15 cellular contexts compared by ENCODE assay signal in genomic region chr9:134216449-134216951, GRCh38. TPM values are rescaled to one million over a fixed set of nuclear protein-coding genes. Genes with fewer than 3 reads are reported as not detected.
DNase-seq lines count a peak whose midpoint lies in the region; ATAC-seq and TF ChIP-seq lines count a peak whose summit lies in the region.
"Had no signal": no experiment of that assay in that cellular context is flagged by ENCODE, and none has a peak within 500 bp of the region (broad histone marks: within the 10 kb centered on the region; RNA-seq: fewer than 3 reads in every experiment).

No MANE protein-coding gene starts in this region.

- intact Hi-C loops in esophagus squamous epithelium (cut with DNase I): no loop called here

- POLR2A ChIA-PET in WTC11 (lab: Charles Lee): no interaction called here

- H3K36me3 ChIP-seq in esophagus squamous epithelium (no peaks in the 10 kb centered on the region), neuron (ENCODE audit: insufficient read depth, low read length) (no peaks in the 10 kb centered on the region)
- H3K36me3 ChIP-seq: BE2C, suprapubic skin had no signal

- H2AFZ ChIP-seq in neuron (ENCODE audit: low read depth, low read length): peak overlapping the region; percentile 1

- peaks cover 5 to 35% (median 6%) of the 10 kb centered on the region in 3 donors for H3K4me1 ChIP-seq in esophagus squamous epithelium
- H3K4me1 ChIP-seq in neuron (ENCODE audit: insufficient read depth, low read length): peaks cover 37% of the 10 kb centered on the region
- H3K4me1 ChIP-seq: BE2C had no signal

- H3K4me3 Mint-ChIP-seq in WTC11: no peak overlapping the region
- no peak overlapping the region for H3K4me3 Mint-ChIP-seq in type B pancreatic cell
- no peak overlapping the region for H3K4me3 Mint-ChIP-seq in HFFc6
- H3K4me3 Mint-ChIP-seq in stimulated activated effector memory CD8-positive, alpha-beta T cell treated with anti-CD3 and anti-CD28 coated beads, Interleukin-12 subunit alpha, Interleukin-12 subunit beta, amount 100 ng/mL, for 72 hours: no peak overlapping the region
- H3K4me3 Mint-ChIP-seq: activated naive CD8-positive, alpha-beta T cell treated with anti-CD3 and anti-CD28 coated beads for 36 hours; activated T-cell treated with anti-CD3 and anti-CD28 coated beads, Interleukin-2, amount 50 U/mL, for 24 hours; naive thymus-derived CD8-positive, alpha-beta T cell had no signal

- H3K9me3 Mint-ChIP-seq in WTC11 (peaks cover 5% of the 10 kb centered on the region), type B pancreatic cell (no peaks in the 10 kb centered on the region), HFFc6 (peaks cover 9% of the 10 kb centered on the region)
- peaks cover 4% of the 10 kb centered on the region for H3K9me3 Mint-ChIP-seq in stimulated activated effector memory CD8-positive, alpha-beta T cell treated with anti-CD3 and anti-CD28 coated beads, Interleukin-12 subunit alpha, Interleukin-12 subunit beta, amount 100 ng/mL, for 72 hours
- H3K9me3 Mint-ChIP-seq: activated naive CD8-positive, alpha-beta T cell treated with anti-CD3 and anti-CD28 coated beads for 36 hours had no signal

- peak; percentile 33; the same call in 1 of the 2 replicates for ATAC-seq in WTC11
- no peak for ATAC-seq in HG03565 (IDR thresholded peaks at IDR 0.05; ENCODE audit: unreplicated experiment)
- ATAC-seq in stimulated activated effector memory CD8-positive, alpha-beta T cell treated with anti-CD3 and anti-CD28 coated beads, Interleukin-12 subunit alpha, Interleukin-12 subunit beta, amount 100 ng/mL, for 72 hours: no peak
- ATAC-seq: naive thymus-derived CD8-positive, alpha-beta T cell had no signal

- H3K4me1 Mint-ChIP-seq in WTC11: 0 out of 2 replicates have a peak, but pooled peaks cover 3% of the 10 kb centered on the region
- H3K4me1 Mint-ChIP-seq in type B pancreatic cell (ENCODE audit: unreplicated experiment): peaks cover 25% of the 10 kb centered on the region
- peaks cover 7% of the 10 kb centered on the region for H3K4me1 Mint-ChIP-seq in HFFc6 (ENCODE audit: low read depth)
- no peaks in the 10 kb centered on the region for H3K4me1 Mint-ChIP-seq in stimulated activated effector memory CD8-positive, alpha-beta T cell treated with anti-CD3 and anti-CD28 coated beads, Interleukin-12 subunit alpha, Interleukin-12 subunit beta, amount 100 ng/mL, for 72 hours
- H3K4me1 Mint-ChIP-seq: activated naive CD8-positive, alpha-beta T cell treated with anti-CD3 and anti-CD28 coated beads for 36 hours had no signal

- CTCF ChIA-PET in WTC11 (lab: Charles Lee): interaction anchor here (1.4 to 3.4 kb wide), 3 partner anchors 41 to 59 kb away, joined by 3 to 11 read pairs (median 6); no protein-coding TSS in a partner anchor

- peaks cover 0 to 10% (median 0%) of the 10 kb centered on the region in 3 donors for H3K9me3 ChIP-seq in esophagus squamous epithelium
- H3K9me3 ChIP-seq in neuron (ENCODE audit: low read length): no peaks in the 10 kb centered on the region
- H3K9me3 ChIP-seq: suprapubic skin had no signal

- DNase-seq in WTC11 (ENCODE audit: low spot score) (no peak), esophagus squamous epithelium (lab: John Stamatoyannopoulos, UW) (no peak), type B pancreatic cell (ENCODE audit: extremely low spot score, unreplicated experiment) (no peak), HFFc6 (no peak)
- DNase-seq in stimulated activated effector memory CD8-positive, alpha-beta T cell treated with anti-CD3 and anti-CD28 coated beads, Interleukin-12 subunit alpha, Interleukin-12 subunit beta, amount 100 ng/mL, for 72 hours (ENCODE audit: low spot score in 2 of 2): no peak
- DNase-seq: activated CD4-positive, alpha-beta T cell treated with anti-CD3 and anti-CD28 coated beads, Interleukin-2, amount 50 U/mL, for 48 hours; activated naive CD8-positive, alpha-beta T cell treated with anti-CD3 and anti-CD28 coated beads for 36 hours; activated T-cell treated with anti-CD3 and anti-CD28 coated beads, Interleukin-2, amount 50 U/mL, for 24 hours; BE2C; NCI-H2029 treated with DMSO at 0.1 percent for 48 hours had no signal

- H3K36me3 Mint-ChIP-seq in WTC11 (no peaks in the 10 kb centered on the region), type B pancreatic cell (no peaks in the 10 kb centered on the region), HFFc6 (ENCODE audit: low read depth) (no peaks in the 10 kb centered on the region)
- H3K36me3 Mint-ChIP-seq in stimulated activated effector memory CD8-positive, alpha-beta T cell treated with anti-CD3 and anti-CD28 coated beads, Interleukin-12 subunit alpha, Interleukin-12 subunit beta, amount 100 ng/mL, for 72 hours: no peaks in the 10 kb centered on the region
- H3K36me3 Mint-ChIP-seq: activated naive CD8-positive, alpha-beta T cell treated with anti-CD3 and anti-CD28 coated beads for 36 hours had no signal

- TF ChIP-seq CTCF in WTC11 (IDR thresholded peaks at IDR 0.05) (no peak), esophagus squamous epithelium (IDR thresholded peaks at IDR 0.05) (no peak), type B pancreatic cell (conservative IDR thresholded peaks at IDR 0.05) (no peak), HFFc6 (IDR thresholded peaks at IDR 0.05) (no peak)

- no peak for TF ChIP-seq POLR2A in esophagus squamous epithelium (IDR thresholded peaks at IDR 0.05)

- H3K4me3 ChIP-seq in esophagus squamous epithelium (no peak overlapping the region), neuron (ENCODE audit: low read length) (no peak overlapping the region)
- H3K4me3 ChIP-seq: suprapubic skin had no signal

- H3K27ac ChIP-seq in esophagus squamous epithelium: peak overlapping the region; percentile 51 to 77 (median 72)
- H3K27ac ChIP-seq: suprapubic skin had no signal

- H3K27me3 Mint-ChIP-seq in WTC11 (ENCODE audit: low read depth): no peaks in the 10 kb centered on the region
- H3K27me3 Mint-ChIP-seq in type B pancreatic cell: no peaks in the 10 kb centered on the region
- H3K27me3 Mint-ChIP-seq in HFFc6 (ENCODE audit: insufficient read depth): peaks cover 2% of the 10 kb centered on the region; the same call in 1 of the 2 replicates
- H3K27me3 Mint-ChIP-seq: activated naive CD8-positive, alpha-beta T cell treated with anti-CD3 and anti-CD28 coated beads for 36 hours; activated T-cell treated with anti-CD3 and anti-CD28 coated beads, Interleukin-2, amount 50 U/mL, for 24 hours; naive thymus-derived CD8-positive, alpha-beta T cell had no signal

- no peak overlapping the region for H3K27ac Mint-ChIP-seq in WTC11
- H3K27ac Mint-ChIP-seq in type B pancreatic cell: peak overlapping the region; percentile 77
- no peak overlapping the region for H3K27ac Mint-ChIP-seq in HFFc6
- H3K27ac Mint-ChIP-seq in stimulated activated effector memory CD8-positive, alpha-beta T cell treated with anti-CD3 and anti-CD28 coated beads, Interleukin-12 subunit alpha, Interleukin-12 subunit beta, amount 100 ng/mL, for 72 hours: no peak overlapping the region
- H3K27ac Mint-ChIP-seq: activated naive CD8-positive, alpha-beta T cell treated with anti-CD3 and anti-CD28 coated beads for 36 hours; activated T-cell treated with anti-CD3 and anti-CD28 coated beads, Interleukin-2, amount 50 U/mL, for 24 hours had no signal

- H3K27me3 ChIP-seq in esophagus squamous epithelium: no peaks in the 10 kb centered on the region
- H3K27me3 ChIP-seq in neuron (ENCODE audit: insufficient read depth, low read length): no peaks in the 10 kb centered on the region
- H3K27me3 ChIP-seq: BE2C, suprapubic skin had no signal

- WGBS in esophagus squamous epithelium, 2 donors: 75 to 92% methylated on average over 4 to 11 of the region's 14 CpGs

TF ChIP-seq in WTC11, 78 proteins besides CTCF, POLR2A, EP300 and RAD21:
- no peak for TF ChIP-seq TP53 (CRISPR knock-in tag; IDR thresholded peaks at IDR 0.05)
- no peak for TF ChIP-seq ZBTB21 (CRISPR knock-in tag; IDR thresholded peaks at IDR 0.05; ENCODE audit: borderline replicate concordance)
- no peak for TF ChIP-seq ATF3 (CRISPR knock-in tag; conservative IDR thresholded peaks at IDR 0.05)
- no peak for TF ChIP-seq CREB1 (CRISPR knock-in tag; IDR thresholded peaks at IDR 0.05)
- no peak for TF ChIP-seq ZNF121 (CRISPR knock-in tag; IDR thresholded peaks at IDR 0.05)

RNA-seq across cellular contexts. Expression of gene RNU6ATAC, which starts 52.1 kb away (rescaled TPM):
- total RNA-seq in WTC11 (2021): 87.0 to 124 TPM (median 117 TPM) in 3 replicates
- total RNA-seq in esophagus squamous epithelium: not detected
- 66.2 and 78.6 TPM in 2 replicates for total RNA-seq in type B pancreatic cell (ENCODE audit: low replicate concordance)
- 100 to 1,000 TPM in 4 of 6 experiments, 10 to 100 TPM in 2; 23.5 to 228 (median 130) TPM for total RNA-seq in HFFc6 (2021; fragmentation: NEBNext Ultra II Directional; extraction: Animal tissue kit (Norgen Biotek cat#: 25700))
- total RNA-seq: lower leg skin, suprapubic skin had no signal

Comparison
In these comparisons a context has a peak if more than half of its experiments do, and no peak if none do; other contexts are left out.
1. RNA of gene RNU6ATAC, which starts 52.1 kb away (total RNA-seq): 23.5 to 228 TPM in HFFc6, 87.0 to 124 TPM in WTC11 and 66.2 to 78.6 TPM in type B pancreatic cell; not detected in esophagus squamous epithelium; every median in the first group is over 10 times any median in the second.